ENCODE assay signal across 19 cellular contexts in genomic region chr21:34344584-34344983, GRCh38. TPM values are rescaled to one million over a fixed set of nuclear protein-coding genes. Genes with fewer than 3 reads are reported as not detected.
"Had no signal": no experiment of that assay in that cellular context is flagged by ENCODE, and none has a peak within 500 bp of the region (broad histone marks: within the 10 kb centered on the region; RNA-seq: fewer than 3 reads in every experiment).

No MANE protein-coding gene starts in this region.

- H3K27ac ChIP-seq: foreskin keratinocyte, lower lobe of right lung, SK-N-MC had no signal

- H3K27ac Mint-ChIP-seq: activated naive CD4-positive, alpha-beta T cell treated with anti-CD3 and anti-CD28 coated beads, Interleukin-2, amount 10 ng/mL, durations not matched to agents 7 days and 5 days; progenitor cell of endocrine pancreas had no signal

- H3K4me1 ChIP-seq: foreskin keratinocyte, uterus had no signal

- H3K9me3 ChIP-seq: lower lobe of right lung, uterus had no signal

- H3K4me3 Mint-ChIP-seq: activated naive CD4-positive, alpha-beta T cell treated with anti-CD3 and anti-CD28 coated beads, Interleukin-2, amount 10 ng/mL, durations not matched to agents 7 days and 5 days; central memory CD8-positive, alpha-beta T cell had no signal

- H3K9me3 Mint-ChIP-seq: activated naive CD4-positive, alpha-beta T cell treated with anti-CD3 and anti-CD28 coated beads, Interleukin-2, amount 10 ng/mL, durations not matched to agents 7 days and 5 days; central memory CD8-positive, alpha-beta T cell had no signal

- DNase-seq: activated CD4-positive, alpha-beta T cell treated with anti-CD3 and anti-CD28 coated beads for 1 hour; activated CD4-positive, alpha-beta T cell treated with anti-CD3 and anti-CD28 coated beads, Interleukin-2, amount 50 U/mL, for 4 hours; activated naive CD4-positive, alpha-beta T cell treated with anti-CD3 and anti-CD28 coated beads, Interleukin-2, amount 10 ng/mL, durations not matched to agents 7 days and 5 days; activated T-cell treated with anti-CD3 and anti-CD28 coated beads, Interleukin-2, amount 50 U/mL, for 1 hour; effector memory CD4-positive, alpha-beta T cell; foreskin keratinocyte; glutamatergic neuron; left cardiac atrium; lower lobe of right lung; small intestine; stimulated activated CD4-positive, alpha-beta T cell treated with anti-CD3 and anti-CD28 coated beads, Interleukin-4, amount 100 ng/mL, for 4 hours; stimulated activated CD8-positive, alpha-beta memory T cell treated with anti-CD3 and anti-CD28 coated beads, Interleukin-4, amount 100 ng/mL, for 48 hours; stimulated activated naive CD4-positive, alpha-beta T cell treated with Interleukin-2 at 50 U/mL for 16 hours; T1000; uterus had no signal

- H3K36me3 Mint-ChIP-seq: activated naive CD4-positive, alpha-beta T cell treated with anti-CD3 and anti-CD28 coated beads, Interleukin-2, amount 10 ng/mL, durations not matched to agents 7 days and 5 days had no signal

- H3K27me3 Mint-ChIP-seq: central memory CD8-positive, alpha-beta T cell had no signal

- H3K36me3 ChIP-seq: lower lobe of right lung, uterus had no signal

- H3K4me3 ChIP-seq: lower lobe of right lung, SK-N-MC, uterus had no signal

- H3K27me3 ChIP-seq: uterus had no signal

RNA-seq across cellular contexts. Expression of gene KCNE2, which starts 19.2 kb away (rescaled TPM):
- total RNA-seq: foreskin keratinocyte, left cardiac atrium, lower lobe of right lung, myocyte had no signal
- polyA plus RNA-seq: foreskin keratinocyte had no signal
